8 cellular contexts compared by ENCODE assay signal in genomic region chr17:34981538-34982241, GRCh38. TPM values are rescaled to one million over a fixed set of nuclear protein-coding genes. Genes with fewer than 3 reads are reported as not detected.
DNase-seq lines count a peak whose midpoint lies in the region; ATAC-seq lines count a peak whose summit lies in the region.

No MANE protein-coding gene starts in this region.

- no peaks in the 10 kb centered on the region for H3K27me3 ChIP-seq in CD8-positive, alpha-beta memory T cell (ENCODE audit: insufficient read depth, low read length, poor library complexity, severe bottlenecking)
- H3K27me3 ChIP-seq in thymus (ENCODE audit: control insufficient read depth, insufficient read depth): no peaks in the 10 kb centered on the region

- H3K4me1 ChIP-seq in CD8-positive, alpha-beta memory T cell (ENCODE audit: insufficient read depth, low read length): peaks cover 48% of the 10 kb centered on the region
- no peaks in the 10 kb centered on the region for H3K4me1 ChIP-seq in thymus (ENCODE audit: control insufficient read depth, insufficient read depth, low read length)

- peak overlapping the region; percentile 76 for H3K4me3 ChIP-seq in CD8-positive, alpha-beta memory T cell (ENCODE audit: low read length)
- H3K4me3 ChIP-seq in thymus (ENCODE audit: low read length): peak overlapping the region; percentile 78

- no peaks in the 10 kb centered on the region for H3K36me3 ChIP-seq in CD8-positive, alpha-beta memory T cell (ENCODE audit: insufficient read depth, low read length)
- peaks cover 1% of the 10 kb centered on the region for H3K36me3 ChIP-seq in thymus (ENCODE audit: control insufficient read depth, insufficient read depth)

- peaks cover 5 to 42% (median 9%) of the 10 kb centered on the region in 3 donors for H3K36me3 Mint-ChIP-seq in CD8-positive, alpha-beta memory T cell
- peaks cover 3% of the 10 kb centered on the region for H3K36me3 Mint-ChIP-seq in activated naive CD8-positive, alpha-beta T cell treated with anti-CD3 and anti-CD28 coated beads, Interleukin-2, amount 10 ng/mL, durations not matched to agents 7 days and 5 days

- H3K27ac ChIP-seq in CD8-positive, alpha-beta memory T cell (ENCODE audit: low read depth, low read length): peak overlapping the region; percentile 94
- H3K27ac ChIP-seq in thymus (ENCODE audit: low read depth): no peak overlapping the region

- peak overlapping the region; percentile 92 to 99 (median 98) for H3K27ac Mint-ChIP-seq in CD8-positive, alpha-beta memory T cell
- peak overlapping the region; percentile 88 for H3K27ac Mint-ChIP-seq in activated naive CD8-positive, alpha-beta T cell treated with anti-CD3 and anti-CD28 coated beads, Interleukin-2, amount 10 ng/mL, durations not matched to agents 7 days and 5 days

- peak overlapping the region; percentile 91 to 99 (median 95) for H3K4me3 Mint-ChIP-seq in CD8-positive, alpha-beta memory T cell
- peak overlapping the region; percentile 86 for H3K4me3 Mint-ChIP-seq in activated naive CD8-positive, alpha-beta T cell treated with anti-CD3 and anti-CD28 coated beads, Interleukin-2, amount 10 ng/mL, durations not matched to agents 7 days and 5 days

- no peak for ATAC-seq in activated naive CD8-positive, alpha-beta T cell treated with anti-CD3 and anti-CD28 coated beads, Interleukin-2, amount 10 ng/mL, durations not matched to agents 7 days and 5 days (ENCODE audit: low read depth)
- ATAC-seq in GM19351 (IDR thresholded peaks at IDR 0.05; ENCODE audit: unreplicated experiment): no peak
- ATAC-seq in HG02840 (IDR thresholded peaks at IDR 0.05; ENCODE audit: low FRiP score, unreplicated experiment): no peak

- H3K27me3 Mint-ChIP-seq in CD8-positive, alpha-beta memory T cell: no peaks in the 10 kb centered on the region
- no peaks in the 10 kb centered on the region for H3K27me3 Mint-ChIP-seq in activated naive CD8-positive, alpha-beta T cell treated with anti-CD3 and anti-CD28 coated beads, Interleukin-2, amount 10 ng/mL, durations not matched to agents 7 days and 5 days

- POLR2A ChIA-PET in CD8-positive, alpha-beta memory T cell (lab: Charles Lee): interaction anchor here (0.6 to 2.3 kb wide), 5 partner anchors 10 to 835 kb away, joined by 4 to 12 read pairs (median 4); partner anchors contain the start of genes CCT6B and ZNF830
- POLR2A ChIA-PET in activated naive CD8-positive, alpha-beta T cell treated with anti-CD3 and anti-CD28 coated beads, Interleukin-2, amount 10 ng/mL, durations not matched to agents 7 days and 5 days (lab: Charles Lee): interaction anchor here (0.7 to 3.4 kb wide), 14 partner anchors 7 to 1744 kb away, joined by 3 to 23 read pairs (median 6); partner anchors contain the start of genes CCT6B, RAD51D and ZNF830

- CTCF ChIA-PET in CD8-positive, alpha-beta memory T cell (lab: Charles Lee): interaction anchor here (1.2 to 3.2 kb wide), 5 partner anchors 9 to 341 kb away, joined by 3 to 17 read pairs (median 6); partner anchors contain the start of genes RAD51D and RFFL

- H3K4me1 Mint-ChIP-seq in CD8-positive, alpha-beta memory T cell: peaks cover 44 to 66% (median 52%) of the 10 kb centered on the region in 3 donors
- H3K4me1 Mint-ChIP-seq in activated naive CD8-positive, alpha-beta T cell treated with anti-CD3 and anti-CD28 coated beads, Interleukin-2, amount 10 ng/mL, durations not matched to agents 7 days and 5 days: peaks cover 31% of the 10 kb centered on the region

- WGBS in thymus: 39% methylated on average over 8 of the region's 8 CpGs

- no peak for DNase-seq in CD8-positive, alpha-beta memory T cell
- DNase-seq in HuH-7.5 (ENCODE audit: low spot score): peak; percentile 30
- no peak for DNase-seq in activated naive CD8-positive, alpha-beta T cell treated with anti-CD3 and anti-CD28 coated beads, Interleukin-2, amount 10 ng/mL, durations not matched to agents 7 days and 5 days
- peak; percentile 48 for DNase-seq in kidney glomerular epithelial cell (lab: John Stamatoyannopoulos, UW)
- DNase-seq in SW 1271 (lab: John Stamatoyannopoulos, UW): no peak

- no peaks in the 10 kb centered on the region for H3K9me3 Mint-ChIP-seq in CD8-positive, alpha-beta memory T cell
- H3K9me3 Mint-ChIP-seq in activated naive CD8-positive, alpha-beta T cell treated with anti-CD3 and anti-CD28 coated beads, Interleukin-2, amount 10 ng/mL, durations not matched to agents 7 days and 5 days: no peaks in the 10 kb centered on the region

- no peaks in the 10 kb centered on the region for H3K9me3 ChIP-seq in CD8-positive, alpha-beta memory T cell (ENCODE audit: low read length)
- no peaks in the 10 kb centered on the region for H3K9me3 ChIP-seq in thymus (ENCODE audit: control insufficient read depth)

RNA-seq across cellular contexts. Expression of gene LIG3, which starts 1.4 kb away (rescaled TPM):
- total RNA-seq in CD8-positive, alpha-beta memory T cell: 10 to 100 TPM; 48.7 to 50.9 TPM
- polyA plus RNA-seq in CD8-positive, alpha-beta memory T cell: 14.7 TPM
- 10 to 100 TPM; 39.7 to 40.3 TPM for total RNA-seq in activated naive CD8-positive, alpha-beta T cell treated with anti-CD3 and anti-CD28 coated beads, Interleukin-2, amount 10 ng/mL, durations not matched to agents 7 days and 5 days
- 7.6 TPM for polyA plus RNA-seq in thymus

RNA-seq across cellular contexts. Expression of gene ZNF830, which starts 20.4 kb away (rescaled TPM):
- total RNA-seq in CD8-positive, alpha-beta memory T cell: 10 to 100 TPM; 22.7 to 26.7 TPM
- 25.2 TPM for polyA plus RNA-seq in CD8-positive, alpha-beta memory T cell
- total RNA-seq in activated naive CD8-positive, alpha-beta T cell treated with anti-CD3 and anti-CD28 coated beads, Interleukin-2, amount 10 ng/mL, durations not matched to agents 7 days and 5 days: 10 to 100 TPM; 29.5 to 33.4 TPM
- polyA plus RNA-seq in thymus: 30.3 TPM

RNA-seq across cellular contexts. Expression of gene CCT6B, which starts 20.4 kb away (rescaled TPM):
- total RNA-seq in CD8-positive, alpha-beta memory T cell: 1 to 10 TPM in 1 of 2 experiments, under 1 TPM in 1; 0.90 to 1.8 TPM
- 0.74 TPM for polyA plus RNA-seq in CD8-positive, alpha-beta memory T cell
- 1 to 10 TPM; 1.4 to 1.5 TPM for total RNA-seq in activated naive CD8-positive, alpha-beta T cell treated with anti-CD3 and anti-CD28 coated beads, Interleukin-2, amount 10 ng/mL, durations not matched to agents 7 days and 5 days
- 4.0 TPM for polyA plus RNA-seq in thymus

Comparison
In these comparisons a context has a peak if more than half of its experiments do, and no peak if none do; other contexts are left out.
1. DNase-seq: peak in HuH-7.5 (single experiment) and kidney glomerular epithelial cell (single experiment); none in CD8-positive, alpha-beta memory T cell (0 of 5), activated naive CD8-positive, alpha-beta T cell treated with anti-CD3 and anti-CD28 coated beads, Interleukin-2, amount 10 ng/mL, durations not matched to agents 7 days and 5 days (single experiment) and SW 1271 (0 of 2).